1 cellular context compared by ENCODE assay signal in genomic region chr20:32581839-32582658, GRCh38.
TF ChIP-seq lines count a peak whose summit lies in the region.

No MANE protein-coding gene starts in this region.

TF ChIP-seq in HepG2, 621 proteins besides CTCF, POLR2A, EP300 and RAD21 (continued from another document and continues in another):
- TF ChIP-seq ARID3A (IDR thresholded peaks at IDR 0.05; ENCODE audit: low read depth, low read length) (no peak), ZNF362 (CRISPR knock-in tag; IDR thresholded peaks at IDR 0.05; ENCODE audit: borderline replicate concordance) (0 out of 2 replicates have a peak, but pooled peaks have one; percentile 18), NR2F2 (IDR thresholded peaks at IDR 0.05; ENCODE audit: borderline replicate concordance, low read depth) (no peak), NCOA5 (CRISPR knock-in tag; IDR thresholded peaks at IDR 0.05) (no peak), PRMT3 (CRISPR knock-in tag; IDR thresholded peaks at IDR 0.05; ENCODE audit: borderline replicate concordance, low read depth) (no peak), EZH2 (conservative IDR thresholded peaks at IDR 0.05; ENCODE audit: low read depth, low read length) (no peak), ZBTB46 (CRISPR knock-in tag; IDR thresholded peaks at IDR 0.05; ENCODE audit: borderline replicate concordance) (peak; percentile 10; the same call in 1 of the 2 replicates), IRF1 (CRISPR knock-in tag; IDR thresholded peaks at IDR 0.05; ENCODE audit: low read depth) (no peak; the same call in 1 of the 2 replicates), KAT7 (CRISPR knock-in tag; IDR thresholded peaks at IDR 0.05; ENCODE audit: borderline replicate concordance) (no peak), ZFP90 (CRISPR knock-in tag; IDR thresholded peaks at IDR 0.05; ENCODE audit: borderline replicate concordance) (no peak), HMG20A (CRISPR knock-in tag; IDR thresholded peaks at IDR 0.05; ENCODE audit: borderline replicate concordance) (no peak), ZNF530 (CRISPR knock-in tag; IDR thresholded peaks at IDR 0.05; ENCODE audit: low read depth) (no peak), ZNF33B (CRISPR knock-in tag; IDR thresholded peaks at IDR 0.05) (0 out of 2 replicates have a peak, but pooled peaks have one; percentile 12), ZNF142 (CRISPR knock-in tag; IDR thresholded peaks at IDR 0.05) (peak; percentile 42; the same call in 1 of the 2 replicates), TFDP1 (CRISPR knock-in tag; IDR thresholded peaks at IDR 0.05; ENCODE audit: borderline replicate concordance) (peak; percentile 12; the same call in 1 of the 2 replicates), ZNF234 (CRISPR knock-in tag; conservative IDR thresholded peaks at IDR 0.05) (no peak), SATB2 (CRISPR knock-in tag; IDR thresholded peaks at IDR 0.05) (no peak), ZNF18 (CRISPR knock-in tag; IDR thresholded peaks at IDR 0.05; ENCODE audit: insufficient replicate concordance) (peak; percentile 32), SALL1 (CRISPR knock-in tag; IDR thresholded peaks at IDR 0.05) (peak; percentile 44), RFXANK (CRISPR knock-in tag; IDR thresholded peaks at IDR 0.05) (no peak), ARHGAP35 (CRISPR knock-in tag; IDR thresholded peaks at IDR 0.05; ENCODE audit: borderline replicate concordance) (no peak; the same call in 1 of the 2 replicates), ZNF724P (CRISPR knock-in tag; IDR thresholded peaks at IDR 0.05; ENCODE audit: borderline replicate concordance) (peak; percentile 55), PPARG (CRISPR knock-in tag; conservative IDR thresholded peaks at IDR 0.05) (no peak), ZNF749 (CRISPR knock-in tag; IDR thresholded peaks at IDR 0.05; ENCODE audit: borderline replicate concordance) (no peak), NFIC (IDR thresholded peaks at IDR 0.05; ENCODE audit: low read length) (no peak), ZBTB7A (CRISPR knock-in tag; IDR thresholded peaks at IDR 0.05) (peak; percentile 61), ZNF317 (CRISPR knock-in tag; IDR thresholded peaks at IDR 0.05) (peak; percentile 49), NFE2L2 (IDR thresholded peaks at IDR 0.05; ENCODE audit: low read length) (no peak), KDM1A (CRISPR knock-in tag; IDR thresholded peaks at IDR 0.05) (no peak), XBP1 (CRISPR knock-in tag; IDR thresholded peaks at IDR 0.05) (no peak), HNF1A (IDR thresholded peaks at IDR 0.05; ENCODE audit: low read depth) (no peak), HNF1A (CRISPR knock-in tag; IDR thresholded peaks at IDR 0.05; ENCODE audit: borderline replicate concordance) (no peak; the same call in 1 of the 2 replicates), CREM (IDR thresholded peaks at IDR 0.05) (peak; percentile 33; the same call in 1 of the 2 replicates), CREM (CRISPR knock-in tag; IDR thresholded peaks at IDR 0.05) (no peak), PRDM15 (CRISPR knock-in tag; IDR thresholded peaks at IDR 0.05) (0 out of 2 replicates have a peak, but pooled peaks have one; percentile 6)
